ENCODE assay signal across 18 cellular contexts in genomic region chr2:118244686-118245085, GRCh38.
"Had no signal": no experiment of that assay in that cellular context is flagged by ENCODE, and none has a peak within 500 bp of the region (broad histone marks: within the 10 kb centered on the region; RNA-seq: fewer than 3 reads in every experiment).

No MANE protein-coding gene starts in this region.

- DNase-seq: colonic mucosa; cortex of kidney; dermis blood vessel endothelial cell; dorsolateral prefrontal cortex; effector CD4-positive, alpha-beta T cell; effector CD8-positive, alpha-beta T cell; effector memory CD4-positive, alpha-beta T cell; effector memory CD8-positive, alpha-beta T cell; endodermal cell; erythroblast; esophagus squamous epithelium; foreskin fibroblast; foreskin keratinocyte; foreskin melanocyte; gastrocnemius medialis; glutamatergic neuron; heart left ventricle; heart right ventricle had no signal
